Comparison of ENCODE assay signal across 18 cellular contexts in the genomic region with DNA sequence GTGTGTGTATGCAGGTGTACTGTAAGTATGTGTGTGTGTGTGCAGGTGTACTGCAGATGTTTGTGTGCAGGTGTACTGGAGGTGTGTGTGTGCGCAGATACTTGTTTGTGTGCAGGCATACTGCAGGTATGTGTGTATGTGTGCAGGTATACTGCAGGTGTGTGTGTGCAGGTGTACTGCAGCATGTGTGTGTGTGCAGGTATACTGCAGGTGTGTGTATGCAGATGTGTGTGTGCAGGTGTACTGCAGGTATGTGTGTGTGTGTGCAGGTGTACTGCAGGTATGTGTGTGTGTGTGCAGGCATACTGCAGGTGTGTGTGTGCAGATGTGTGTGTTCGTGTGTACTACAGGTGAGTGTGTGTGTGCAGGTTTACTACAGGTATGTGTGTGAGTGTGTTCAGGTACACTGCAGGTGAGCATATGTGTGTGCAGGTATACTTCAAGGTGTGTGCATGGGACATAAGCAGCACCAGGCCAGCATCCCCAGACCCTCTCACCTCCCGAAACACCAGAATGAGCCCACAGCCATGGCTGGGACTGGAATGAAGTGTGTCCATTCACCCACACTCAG.
DNase-seq lines count a peak whose midpoint lies in the region; ATAC-seq, FAIRE-seq and TF ChIP-seq lines count a peak whose summit lies in the region.
"Had no signal": no experiment of that assay in that cellular context is flagged by ENCODE, and none has a peak within 500 bp of the region (broad histone marks: within the 10 kb centered on the region; RNA-seq: fewer than 3 reads in every experiment).

No MANE protein-coding gene starts in this region.

- H2BK15ac ChIP-seq in neuronal stem cell (ENCODE audit: low read length): no peak overlapping the region

- POLR2A ChIA-PET in activated CD4-positive, alpha-beta memory T cell treated with anti-CD3 and anti-CD28 coated beads for 36 hours (lab: Charles Lee): no interaction called here
- POLR2A ChIA-PET in activated CD4-positive, alpha-beta memory T cell treated with anti-CD3 and anti-CD28 coated beads, Interleukin-2, amount 10 ng/mL, durations not matched to agents 7 days and 5 days (lab: Charles Lee): no interaction called here
- POLR2A ChIA-PET in A673 (lab: Charles Lee; ENCODE audit: low non-redundant PET): no interaction called here

- H3K79me1 ChIP-seq in neuronal stem cell (ENCODE audit: low read depth, low read length): peaks cover 5% of the 10 kb centered on the region

- peak overlapping the region; percentile 22 for H3K9ac ChIP-seq in neuronal stem cell (ENCODE audit: low read depth, low read length, poor library complexity)
- H3K9ac ChIP-seq: BLaER1 had no signal

- no peak overlapping the region for H3K4ac ChIP-seq in neuronal stem cell (ENCODE audit: low read length)

- FAIRE-seq in bronchial epithelial cell (lab: Jason Lieb, UNC): peak; percentile 55

- CTCF ChIA-PET in activated CD4-positive, alpha-beta memory T cell treated with anti-CD3 and anti-CD28 coated beads for 36 hours (lab: Charles Lee): no interaction called here
- CTCF ChIA-PET in activated CD4-positive, alpha-beta memory T cell treated with anti-CD3 and anti-CD28 coated beads, Interleukin-2, amount 10 ng/mL, durations not matched to agents 7 days and 5 days (lab: Charles Lee): no interaction called here
- CTCF ChIA-PET in A673 (lab: Charles Lee): no interaction called here

- peak; percentile 1 for DNase-seq in activated CD4-positive, alpha-beta memory T cell treated with anti-CD3 and anti-CD28 coated beads for 36 hours
- DNase-seq in activated CD4-positive, alpha-beta memory T cell treated with anti-CD3 and anti-CD28 coated beads, Interleukin-2, amount 10 ng/mL, durations not matched to agents 7 days and 5 days: no peak
- DNase-seq in A673 (ENCODE audit: low spot score): peak; percentile 1
- no peak for DNase-seq in bronchial epithelial cell (ENCODE audit: low read depth)
- DNase-seq in neuronal stem cell (ENCODE audit: low spot score): no peak
- DNase-seq in upper lobe of left lung: no peak
- no peak for DNase-seq in amygdala (lab: John Stamatoyannopoulos, UW)
- DNase-seq in epidermal melanocyte (ENCODE audit: insufficient read length, low spot score): no peak
- DNase-seq: 8988T; CD8-positive, alpha-beta T cell; KBM-7; NCI-H1436; NCI-H2029; NCI-H2171 treated with DMSO at 0.1 percent for 48 hours; NCI-H446 treated with DMSO at 0.1 percent for 48 hours; NCI-H748 treated with DMSO at 0.1 percent for 48 hours had no signal

- H3K36me3 ChIP-seq in A673 (ENCODE audit: insufficient read depth, low read length, poor library complexity, severe bottlenecking): no peaks in the 10 kb centered on the region
- H3K36me3 ChIP-seq in bronchial epithelial cell (ENCODE audit: control insufficient read depth, insufficient read depth, low read length): no peaks in the 10 kb centered on the region
- H3K36me3 ChIP-seq in neuronal stem cell (replicated peaks in 1 of 2; ENCODE audit: control insufficient read depth in 2 of 2, insufficient read depth in 2 of 2, low read length in 2 of 2): peaks cover 0 to 3% of the 10 kb centered on the region in 2 donors
- H3K36me3 ChIP-seq in upper lobe of left lung: no peaks in the 10 kb centered on the region
- H3K36me3 ChIP-seq: BLaER1 had no signal

- H3K27me3 ChIP-seq in A673 (replicated peaks; ENCODE audit: insufficient read depth, low read depth, low read length, poor library complexity) (no peaks in the 10 kb centered on the region), bronchial epithelial cell (ENCODE audit: control insufficient read depth, insufficient read depth, low read length) (no peaks in the 10 kb centered on the region), neuronal stem cell (ENCODE audit: control insufficient read depth in 3 of 3, insufficient read depth in 3 of 3, low read depth in 1 of 3, low read length in 3 of 3) (peaks cover 0 to 24% (median 0%) of the 10 kb centered on the region in 3 experiments), upper lobe of left lung (no peaks in the 10 kb centered on the region)

- no peak overlapping the region for H3K4me3 Mint-ChIP-seq in activated CD4-positive, alpha-beta memory T cell treated with anti-CD3 and anti-CD28 coated beads for 36 hours
- no peak overlapping the region for H3K4me3 Mint-ChIP-seq in activated CD4-positive, alpha-beta memory T cell treated with anti-CD3 and anti-CD28 coated beads, Interleukin-2, amount 10 ng/mL, durations not matched to agents 7 days and 5 days
- H3K4me3 Mint-ChIP-seq: CD8-positive, alpha-beta T cell had no signal

- no peaks in the 10 kb centered on the region for H3K9me3 Mint-ChIP-seq in activated CD4-positive, alpha-beta memory T cell treated with anti-CD3 and anti-CD28 coated beads for 36 hours
- H3K9me3 Mint-ChIP-seq in activated CD4-positive, alpha-beta memory T cell treated with anti-CD3 and anti-CD28 coated beads, Interleukin-2, amount 10 ng/mL, durations not matched to agents 7 days and 5 days: no peaks in the 10 kb centered on the region
- H3K9me3 Mint-ChIP-seq: CD8-positive, alpha-beta T cell had no signal

- WGBS in neuronal stem cell (ENCODE audit: extremely low coverage in 2 of 2, insufficient read length in 2 of 2, insufficient replicate concordance in 1 of 2), 2 donors: no CpG with 5 or more reads among the region's 3 CpGs
- whole genome bisulfite sequencing in upper lobe of left lung, 2 donors: 85 to 98% methylated on average over 2 to 3 of the region's 3 CpGs

- H3K14ac ChIP-seq in neuronal stem cell (ENCODE audit: low read length): peak overlapping the region; percentile 25

- H4K8ac ChIP-seq in neuronal stem cell (ENCODE audit: low read depth, low read length): peak overlapping the region; percentile 73

- no peak for ATAC-seq in upper lobe of left lung (ENCODE audit: low FRiP score in 2 of 2)
- ATAC-seq: CD8-positive, alpha-beta T cell; HCT116 had no signal

- H2BK120ac ChIP-seq in neuronal stem cell (ENCODE audit: low read depth, low read length): no peak overlapping the region

- H3K36me3 Mint-ChIP-seq in activated CD4-positive, alpha-beta memory T cell treated with anti-CD3 and anti-CD28 coated beads for 36 hours: no peaks in the 10 kb centered on the region
- no peaks in the 10 kb centered on the region for H3K36me3 Mint-ChIP-seq in activated CD4-positive, alpha-beta memory T cell treated with anti-CD3 and anti-CD28 coated beads, Interleukin-2, amount 10 ng/mL, durations not matched to agents 7 days and 5 days (ENCODE audit: low read depth)
- H3K36me3 Mint-ChIP-seq: CD8-positive, alpha-beta T cell had no signal

- H3K27me3 Mint-ChIP-seq in activated CD4-positive, alpha-beta memory T cell treated with anti-CD3 and anti-CD28 coated beads for 36 hours: peaks cover 1% of the 10 kb centered on the region
- peaks cover 2% of the 10 kb centered on the region for H3K27me3 Mint-ChIP-seq in activated CD4-positive, alpha-beta memory T cell treated with anti-CD3 and anti-CD28 coated beads, Interleukin-2, amount 10 ng/mL, durations not matched to agents 7 days and 5 days

- H2AFZ ChIP-seq in neuronal stem cell (ENCODE audit: low read length): no peak overlapping the region

- no peak for TF ChIP-seq EP300 in upper lobe of left lung (IDR thresholded peaks at IDR 0.05)

- H3K4me3 ChIP-seq in A673 (ENCODE audit: low read depth, low read length, poor library complexity, severe bottlenecking): no peak overlapping the region
- H3K4me3 ChIP-seq in bronchial epithelial cell (ENCODE audit: low read depth, low read length): no peak overlapping the region
- H3K4me3 ChIP-seq in neuronal stem cell (ENCODE audit: low read length in 2 of 2): peak overlapping the region in 1 of 2 donors; percentile 12
- H3K4me3 ChIP-seq in upper lobe of left lung: no peak overlapping the region
- H3K4me3 ChIP-seq: BLaER1 had no signal

- no peak overlapping the region for H2BK12ac ChIP-seq in neuronal stem cell (ENCODE audit: low read length)

- TF ChIP-seq POLR2A in upper lobe of left lung (IDR thresholded peaks at IDR 0.05): no peak

- H3K27ac Mint-ChIP-seq in activated CD4-positive, alpha-beta memory T cell treated with anti-CD3 and anti-CD28 coated beads for 36 hours: no peak overlapping the region
- no peak overlapping the region for H3K27ac Mint-ChIP-seq in activated CD4-positive, alpha-beta memory T cell treated with anti-CD3 and anti-CD28 coated beads, Interleukin-2, amount 10 ng/mL, durations not matched to agents 7 days and 5 days
- H3K27ac Mint-ChIP-seq: CD8-positive, alpha-beta T cell had no signal

- H3K18ac ChIP-seq in neuronal stem cell (ENCODE audit: low read length): no peak overlapping the region

- H3K4me1 ChIP-seq in A673 (ENCODE audit: insufficient read depth, low read length, poor library complexity, severe bottlenecking): no peaks in the 10 kb centered on the region
- H3K4me1 ChIP-seq in neuronal stem cell (ENCODE audit: control insufficient read depth in 2 of 2, insufficient read depth in 1 of 2, low read depth in 1 of 2, low read length in 2 of 2): peaks cover 0 to 17% of the 10 kb centered on the region in 2 donors
- no peaks in the 10 kb centered on the region for H3K4me1 ChIP-seq in upper lobe of left lung

- H3K9me3 ChIP-seq in A673 (ENCODE audit: low read depth, low read length, poor library complexity, severe bottlenecking) (no peaks in the 10 kb centered on the region), neuronal stem cell (replicated peaks in 1 of 2; ENCODE audit: control insufficient read depth in 2 of 2, insufficient read depth in 1 of 2, low read depth in 1 of 2, low read length in 2 of 2) (peaks cover 0 to 9% of the 10 kb centered on the region in 2 donors), upper lobe of left lung (no peaks in the 10 kb centered on the region)
- H3K9me3 ChIP-seq: BLaER1 had no signal

- no TSS peak for BruUV-seq in A673 (replicated peaks; lab: Mats Ljungman, UMichigan)

- H2BK5ac ChIP-seq in neuronal stem cell (ENCODE audit: low read length): no peak overlapping the region

- peak overlapping the region; percentile 71 for H3K23ac ChIP-seq in neuronal stem cell (ENCODE audit: low read depth, low read length, poor library complexity)

- H2AK5ac ChIP-seq in neuronal stem cell (ENCODE audit: low read depth, low read length): no peak overlapping the region

- intact Hi-C loops in activated CD4-positive, alpha-beta memory T cell treated with anti-CD3 and anti-CD28 coated beads for 36 hours (cut with micrococcal nuclease): no loop called here
- intact Hi-C loops in A673 (cut with micrococcal nuclease; ENCODE audit: unreplicated experiment): no loop called here

- H4K91ac ChIP-seq in neuronal stem cell (ENCODE audit: low read depth, low read length, poor library complexity): no peak overlapping the region

- no peak overlapping the region for H3K4me2 ChIP-seq in neuronal stem cell (ENCODE audit: insufficient read depth, low read length, poor library complexity, severe bottlenecking)
- H3K4me2 ChIP-seq: BLaER1 had no signal

- peaks cover under 1% of the 10 kb centered on the region for H3K4me1 Mint-ChIP-seq in activated CD4-positive, alpha-beta memory T cell treated with anti-CD3 and anti-CD28 coated beads for 36 hours (ENCODE audit: low read depth)
- H3K4me1 Mint-ChIP-seq in activated CD4-positive, alpha-beta memory T cell treated with anti-CD3 and anti-CD28 coated beads, Interleukin-2, amount 10 ng/mL, durations not matched to agents 7 days and 5 days: peaks cover under 1% of the 10 kb centered on the region

- H3K27ac ChIP-seq in A673 (ENCODE audit: low read depth, low read length, poor library complexity, severe bottlenecking) (no peak overlapping the region), neuronal stem cell (replicated peaks; ENCODE audit: low read length) (no peak overlapping the region), upper lobe of left lung (no peak overlapping the region)
- H3K27ac ChIP-seq: BLaER1 had no signal

- TF ChIP-seq CTCF in A673 (conservative IDR thresholded peaks at IDR 0.05; ENCODE audit: low read depth, low read length): no peak
- no peak for TF ChIP-seq CTCF in bronchial epithelial cell (IDR thresholded peaks at IDR 0.05; ENCODE audit: insufficient read depth, low read length, severe bottlenecking)
- no peak for TF ChIP-seq CTCF in upper lobe of left lung (IDR thresholded peaks at IDR 0.05)

Comparison
In these comparisons a context has a peak if more than half of its experiments do, and no peak if none do; other contexts are left out.
1. DNase-seq: peak in activated CD4-positive, alpha-beta memory T cell treated with anti-CD3 and anti-CD28 coated beads for 36 hours (single experiment) and A673 (single experiment); none in activated CD4-positive, alpha-beta memory T cell treated with anti-CD3 and anti-CD28 coated beads, Interleukin-2, amount 10 ng/mL, durations not matched to agents 7 days and 5 days (single experiment), bronchial epithelial cell (single experiment), neuronal stem cell (single experiment), upper lobe of left lung (0 of 2), amygdala (0 of 56) and epidermal melanocyte (single experiment).